ENCODE assay signal across 9 cellular contexts in the genomic region with DNA sequence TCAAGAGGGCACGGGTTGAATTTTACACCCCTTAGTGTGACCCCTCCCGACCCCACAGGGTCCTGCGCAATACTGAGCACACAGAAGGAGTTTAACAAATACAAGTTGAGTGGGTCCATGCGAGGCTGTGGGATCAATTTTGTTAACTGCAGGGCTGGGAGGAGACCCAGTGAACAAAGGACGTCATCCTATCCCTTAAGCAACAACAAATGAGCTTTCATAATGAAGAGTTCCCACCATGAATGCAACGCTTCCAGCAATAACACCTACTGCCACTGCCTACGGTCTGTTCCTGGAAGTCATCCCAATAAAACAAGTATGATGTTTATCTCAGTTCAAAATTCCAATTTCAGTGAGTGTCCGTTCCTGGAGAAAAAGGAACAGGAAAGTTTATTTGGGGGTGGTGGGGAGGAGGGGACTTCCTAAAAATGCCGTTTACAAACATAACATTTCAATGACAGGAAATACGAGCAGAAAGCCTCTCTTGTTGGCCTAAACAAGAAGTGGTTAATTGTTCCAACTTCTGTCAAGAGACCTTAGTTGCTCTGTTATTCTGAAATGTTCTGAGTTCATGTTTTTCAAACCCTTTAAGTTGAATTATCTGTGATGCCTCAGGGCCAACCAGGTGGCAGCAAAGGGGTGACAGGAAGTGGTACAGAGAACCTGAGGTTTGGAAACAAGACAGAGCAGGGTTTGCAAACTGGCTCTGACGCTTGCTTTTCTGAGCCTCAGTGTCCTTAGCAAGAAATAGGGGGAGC.
DNase-seq lines count a peak whose midpoint lies in the region; ATAC-seq, FAIRE-seq and TF ChIP-seq lines count a peak whose summit lies in the region.
"Had no signal": no experiment of that assay in that cellular context is flagged by ENCODE, and none has a peak within 500 bp of the region (broad histone marks: within the 10 kb centered on the region; RNA-seq: fewer than 3 reads in every experiment).

No MANE protein-coding gene starts in this region.

- H3K4me3 ChIP-seq in choroid plexus epithelial cell (ENCODE audit: low read depth, low read length), result no peak overlapping the region

- peak; percentile 75 for ATAC-seq in GM21423 (IDR thresholded peaks at IDR 0.05; ENCODE audit: unreplicated experiment)

- DNase-seq in T-helper 22 cell (ENCODE audit: low read depth) (peak; percentile 30), choroid plexus epithelial cell (ENCODE audit: low read depth) (peak; percentile 41), urothelium cell line (ENCODE audit: low spot score) (no peak), GM20000 (ENCODE audit: low spot score) (no peak), DMS114 treated with DMSO at 0.1 percent for 48 hours (lab: John Stamatoyannopoulos, UW; ENCODE audit: unreplicated experiment) (no peak), NCI-H774 (lab: John Stamatoyannopoulos, UW) (no peak)
- DNase-seq in stimulated activated CD4-positive, alpha-beta T cell treated with anti-CD3 and anti-CD28 coated beads, Interleukin-4, amount 100 ng/mL, for 24 hours, result peak; percentile 42
- DNase-seq: NCI-H146 had no signal

- TF ChIP-seq CTCF in choroid plexus epithelial cell (conservative IDR thresholded peaks at IDR 0.05; ENCODE audit: low read depth, low read length), result peak; percentile 5
- no peak for TF ChIP-seq CTCF in GM20000 (IDR thresholded peaks at IDR 0.05; ENCODE audit: extremely low read depth, missing control alignments)

- no peak for FAIRE-seq in urothelium cell line (lab: Jason Lieb, UNC)

Comparison
In these comparisons a context has a peak if more than half of its experiments do, and no peak if none do; other contexts are left out.
1. DNase-seq: peak in T-helper 22 cell (single experiment), choroid plexus epithelial cell (single experiment) and stimulated activated CD4-positive, alpha-beta T cell treated with anti-CD3 and anti-CD28 coated beads, Interleukin-4, amount 100 ng/mL, for 24 hours (single experiment); none in urothelium cell line (single experiment), GM20000 (single experiment), DMS114 treated with DMSO at 0.1 percent for 48 hours (single experiment) and NCI-H774 (single experiment).